Comparison of ENCODE assay signal across 8 cellular contexts in the genomic region with DNA sequence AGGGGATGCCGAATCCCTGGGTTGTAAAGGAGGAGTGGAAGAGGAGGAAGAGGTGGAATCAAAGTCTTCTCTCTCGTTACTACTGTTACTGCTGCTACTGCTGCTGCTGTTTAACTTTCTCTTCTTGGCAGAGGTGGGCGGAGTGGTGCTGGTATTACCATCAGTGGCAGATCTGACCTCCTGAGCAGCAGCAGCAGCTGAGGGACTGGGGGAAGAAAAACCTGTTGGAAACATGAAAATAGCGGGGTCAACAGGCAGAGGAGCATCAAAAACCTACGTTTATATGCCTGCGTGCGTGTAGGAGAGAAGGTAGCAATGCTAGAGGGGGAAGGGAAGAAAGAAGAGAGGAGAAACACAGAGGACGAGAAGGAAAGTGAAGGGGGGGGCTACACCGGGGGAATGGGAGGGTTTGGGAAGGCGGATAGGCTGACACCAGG. TPM values are rescaled to one million over a fixed set of nuclear protein-coding genes. Genes with fewer than 3 reads are reported as not detected.
DNase-seq lines count a peak whose midpoint lies in the region; ATAC-seq and TF ChIP-seq lines count a peak whose summit lies in the region.

No MANE protein-coding gene starts in this region.

- H3K27me3 ChIP-seq in cardiac muscle cell (no peaks in the 10 kb centered on the region), prostate gland (replicated peaks; ENCODE audit: insufficient read depth) (no peaks in the 10 kb centered on the region)

- intact Hi-C loops in OCI-LY7 (cut with micrococcal nuclease; ENCODE audit: unreplicated experiment) (loop anchor here (2.0 kb wide), 1 partner anchor 194 kb away; no protein-coding TSS in a partner anchor), prostate gland (cut with DNase I) (no loop called here)

- peaks cover 22% of the 10 kb centered on the region for H3K4me1 ChIP-seq in OCI-LY7 (ENCODE audit: insufficient read depth, low read length, poor library complexity, severe bottlenecking)
- H3K4me1 ChIP-seq in cardiac muscle cell (ENCODE audit: low read depth) = no peaks in the 10 kb centered on the region
- no peaks in the 10 kb centered on the region for H3K4me1 ChIP-seq in prostate gland (replicated peaks)

- TSS peak; percentile 56 for BruUV-seq in OCI-LY7 (replicated peaks; lab: Mats Ljungman, UMichigan)

- H3K9me2 ChIP-seq in OCI-LY7 (ENCODE audit: insufficient read depth, low read length) = no peaks in the 10 kb centered on the region

- H3K36me3 Mint-ChIP-seq in activated naive CD4-positive, alpha-beta T cell treated with anti-CD3 and anti-CD28 coated beads, Interleukin-2, amount 10 ng/mL, durations not matched to agents 7 days and 5 days = peaks cover 21% of the 10 kb centered on the region

- H3K36me3 ChIP-seq in OCI-LY7 (ENCODE audit: insufficient read depth, low read length) (peaks cover 21% of the 10 kb centered on the region), cardiac muscle cell (peaks cover under 1% of the 10 kb centered on the region), prostate gland (no peaks in the 10 kb centered on the region)

- H4K20me1 ChIP-seq in OCI-LY7 (ENCODE audit: insufficient read depth, low read length) = no peaks in the 10 kb centered on the region

- H3K9me3 ChIP-seq in OCI-LY7 (ENCODE audit: low read length) (no peaks in the 10 kb centered on the region), cardiac muscle cell (ENCODE audit: low read depth) (peaks cover 2% of the 10 kb centered on the region), prostate gland (no peaks in the 10 kb centered on the region)

- no peaks in the 10 kb centered on the region for H3K27me3 Mint-ChIP-seq in activated naive CD4-positive, alpha-beta T cell treated with anti-CD3 and anti-CD28 coated beads, Interleukin-2, amount 10 ng/mL, durations not matched to agents 7 days and 5 days

- peak overlapping the region; percentile 98 for H3K27ac Mint-ChIP-seq in activated naive CD4-positive, alpha-beta T cell treated with anti-CD3 and anti-CD28 coated beads, Interleukin-2, amount 10 ng/mL, durations not matched to agents 7 days and 5 days

- peak overlapping the region; percentile 93 for H3K4me3 Mint-ChIP-seq in activated naive CD4-positive, alpha-beta T cell treated with anti-CD3 and anti-CD28 coated beads, Interleukin-2, amount 10 ng/mL, durations not matched to agents 7 days and 5 days

- WGBS in prostate gland = 0% methylated on average over 10 of the region's 10 CpGs

- H3K79me2 ChIP-seq in OCI-LY7 (ENCODE audit: insufficient read depth, low read depth, low read length) = peaks cover 35% of the 10 kb centered on the region

- CTCF ChIA-PET in OCI-LY7 (lab: Charles Lee; ENCODE audit: unreplicated experiment) = interaction anchor here (1.2 kb wide), 1 partner anchor 42 kb away, joined by 4 read pairs; no protein-coding TSS in a partner anchor
- CTCF ChIA-PET in activated naive CD4-positive, alpha-beta T cell treated with anti-CD3 and anti-CD28 coated beads, Interleukin-2, amount 10 ng/mL, durations not matched to agents 7 days and 5 days (lab: Charles Lee) = interaction anchor here (0.7 kb wide), 2 partner anchors 309 to 717 kb away, joined by 3 read pairs; no protein-coding TSS in a partner anchor

- no peaks in the 10 kb centered on the region for H3K9me3 Mint-ChIP-seq in activated naive CD4-positive, alpha-beta T cell treated with anti-CD3 and anti-CD28 coated beads, Interleukin-2, amount 10 ng/mL, durations not matched to agents 7 days and 5 days

- TF ChIP-seq CTCF in OCI-LY7 (conservative IDR thresholded peaks at IDR 0.05; ENCODE audit: low read length) (no peak), cardiac muscle cell (IDR thresholded peaks at IDR 0.05; ENCODE audit: low read depth, low read length) (no peak), prostate gland (IDR thresholded peaks at IDR 0.05) (no peak)

- H3K4me2 ChIP-seq in OCI-LY7 (ENCODE audit: low read length) = peak overlapping the region; percentile 91

- H3K4me1 Mint-ChIP-seq in activated naive CD4-positive, alpha-beta T cell treated with anti-CD3 and anti-CD28 coated beads, Interleukin-2, amount 10 ng/mL, durations not matched to agents 7 days and 5 days = peaks cover 35% of the 10 kb centered on the region

- no peak for TF ChIP-seq POLR2A in prostate gland (IDR thresholded peaks at IDR 0.05)

- H2AFZ ChIP-seq in OCI-LY7 (ENCODE audit: low read length) = peak overlapping the region; percentile 66; the same call in 1 of the 2 replicates

- DNase-seq in OCI-LY7 (ENCODE audit: low spot score) (peak; percentile 36), cardiac muscle cell (ENCODE audit: low read depth in 1 of 2, low spot score in 1 of 2) (peak; percentile 39 to 50), prostate gland (ENCODE audit: low spot score) (peak; percentile 20), COLO829 (ENCODE audit: low spot score) (no peak), cerebellum (ENCODE audit: low spot score) (no peak)
- DNase-seq in activated naive CD4-positive, alpha-beta T cell treated with anti-CD3 and anti-CD28 coated beads, Interleukin-2, amount 10 ng/mL, durations not matched to agents 7 days and 5 days = peak; percentile 56

- H3K27ac ChIP-seq in OCI-LY7 (ENCODE audit: low read depth, low read length, poor library complexity, severe bottlenecking) (peak overlapping the region; percentile 85), cardiac muscle cell (peak overlapping the region; percentile 100), prostate gland (peak overlapping the region; percentile 97 to 98)

- ATAC-seq in GM18498 (IDR thresholded peaks at IDR 0.05; ENCODE audit: unreplicated experiment) (peak; percentile 41), HG02642 (IDR thresholded peaks at IDR 0.05; ENCODE audit: poor library complexity, unreplicated experiment) (peak; percentile 40)

- H3K4me3 ChIP-seq in OCI-LY7 (ENCODE audit: low read depth, low read length, poor library complexity, severe bottlenecking) (peak overlapping the region; percentile 90), cardiac muscle cell (peak overlapping the region; percentile 65), prostate gland (peak overlapping the region; percentile 56 to 59)

- POLR2A ChIA-PET in OCI-LY7 (lab: Charles Lee) = interaction anchor here (1.1 to 1.8 kb wide), 5 partner anchors 10 to 194 kb away, joined by 3 to 7 read pairs (median 5); no protein-coding TSS in a partner anchor

RNA-seq across cellular contexts. Expression of gene CUL4B, which starts 0.3 kb away (rescaled TPM):
- 13.5 and 15.5 TPM in 2 replicates for total RNA-seq in OCI-LY7 (2014; rRNA removed; shearing (Covaris generic))
- 42.2 and 46.3 TPM in 2 replicates for total RNA-seq in OCI-LY7 (2022)
- total RNA-seq in cardiac muscle cell = 24.3 and 32.2 TPM in 2 replicates
- polyA plus RNA-seq in cardiac muscle cell = 22.9 and 25.2 TPM in 2 replicates
- total RNA-seq in prostate gland = 10 to 100 TPM; 30.5 to 92.3 TPM
- 50.6 TPM for total RNA-seq in cerebellum

RNA-seq across cellular contexts. Expression of gene MCTS1, which starts 43.5 kb away (rescaled TPM):
- total RNA-seq in OCI-LY7 (2014; rRNA removed; shearing (Covaris generic)) = 29.1 and 34.5 TPM in 2 replicates
- total RNA-seq in OCI-LY7 (2022) (55.6 and 63.0 TPM in 2 replicates), cardiac muscle cell (13.9 and 18.3 TPM in 2 replicates), prostate gland (10 to 100 TPM; 17.5 to 23.6 TPM), cerebellum (29.5 TPM)
- 75.6 and 82.9 TPM in 2 replicates for polyA plus RNA-seq in cardiac muscle cell

Comparison
In these comparisons a context has a peak if more than half of its experiments do, and no peak if none do; other contexts are left out.
1. DNase-seq: peak in OCI-LY7 (single experiment), activated naive CD4-positive, alpha-beta T cell treated with anti-CD3 and anti-CD28 coated beads, Interleukin-2, amount 10 ng/mL, durations not matched to agents 7 days and 5 days (single experiment), cardiac muscle cell (2 of 2) and prostate gland (single experiment); none in COLO829 (single experiment) and cerebellum (single experiment).
2. Peak in every context shown above with its lines, with median percentiles within 50 percentile points of each other: H3K27ac ChIP-seq and H3K4me3 ChIP-seq.